ENCODE assay signal across 8 cellular contexts in genomic region chr2:74003494-74004211, GRCh38. TPM values are rescaled to one million over a fixed set of nuclear protein-coding genes. Genes with fewer than 3 reads are reported as not detected.
DNase-seq lines count a peak whose midpoint lies in the region; ATAC-seq and TF ChIP-seq lines count a peak whose summit lies in the region.

No MANE protein-coding gene starts in this region.

- H3K27me3 Mint-ChIP-seq in activated T-helper 1 cell treated with anti-CD3 and anti-CD28 coated beads, Interleukin-12 subunit alpha, Interleukin-12 subunit beta, Interleukin-2, Interleukin-4 antibody, amounts not matched to agents 30 ng/mL and 10 ng/mL and 1 ng/mL, durations not matched to agents 14 hours and 24 hours and 36 hours (ENCODE audit: insufficient read depth), result peaks cover 2% of the 10 kb centered on the region

- no peaks in the 10 kb centered on the region for H3K27me3 ChIP-seq in tibial artery

- intact Hi-C loops in activated T-helper 1 cell treated with anti-CD3 and anti-CD28 coated beads, Interleukin-12 subunit alpha, Interleukin-12 subunit beta, Interleukin-2, Interleukin-4 antibody, amounts not matched to agents 30 ng/mL and 10 ng/mL and 1 ng/mL, durations not matched to agents 14 hours and 24 hours and 36 hours (cut with micrococcal nuclease), result loop anchor here (2.0 to 5.0 kb wide), 4 partner anchors 29 to 195 kb away; partner anchors contain the start of genes BOLA3 and MTHFD2
- intact Hi-C loops in tibial artery (cut with DNase I; ENCODE audit: low total_unique reads), result loop anchor here (5.0 kb wide), 1 partner anchor 76 kb away; the partner anchor contains the start of gene DGUOK

- H3K4me3 ChIP-seq in tibial artery, result peak overlapping the region; percentile 60 to 66

- H3K27ac ChIP-seq in tibial artery, result peak overlapping the region; percentile 48 to 70

- no peak overlapping the region for H3K27ac Mint-ChIP-seq in activated T-helper 1 cell treated with anti-CD3 and anti-CD28 coated beads, Interleukin-12 subunit alpha, Interleukin-12 subunit beta, Interleukin-2, Interleukin-4 antibody, amounts not matched to agents 30 ng/mL and 10 ng/mL and 1 ng/mL, durations not matched to agents 14 hours and 24 hours and 36 hours

- H3K4me1 ChIP-seq in tibial artery, result peaks cover 0 to 59% (median 29%) of the 10 kb centered on the region in 4 donors

- no peaks in the 10 kb centered on the region for H3K36me3 ChIP-seq in tibial artery

- peaks cover 68% of the 10 kb centered on the region for H3K4me1 Mint-ChIP-seq in activated T-helper 1 cell treated with anti-CD3 and anti-CD28 coated beads, Interleukin-12 subunit alpha, Interleukin-12 subunit beta, Interleukin-2, Interleukin-4 antibody, amounts not matched to agents 30 ng/mL and 10 ng/mL and 1 ng/mL, durations not matched to agents 14 hours and 24 hours and 36 hours (ENCODE audit: low read depth)

- H3K4me3 Mint-ChIP-seq in activated T-helper 1 cell treated with anti-CD3 and anti-CD28 coated beads, Interleukin-12 subunit alpha, Interleukin-12 subunit beta, Interleukin-2, Interleukin-4 antibody, amounts not matched to agents 30 ng/mL and 10 ng/mL and 1 ng/mL, durations not matched to agents 14 hours and 24 hours and 36 hours, result peak overlapping the region; percentile 64

- no peak for TF ChIP-seq CTCF in tibial artery (IDR thresholded peaks at IDR 0.05)

- no peaks in the 10 kb centered on the region for H3K9me3 Mint-ChIP-seq in activated T-helper 1 cell treated with anti-CD3 and anti-CD28 coated beads, Interleukin-12 subunit alpha, Interleukin-12 subunit beta, Interleukin-2, Interleukin-4 antibody, amounts not matched to agents 30 ng/mL and 10 ng/mL and 1 ng/mL, durations not matched to agents 14 hours and 24 hours and 36 hours

- DNase-seq in activated CD8-positive, alpha-beta memory T cell treated with anti-CD3 and anti-CD28 coated beads, Interleukin-2, amount 50 U/mL, for 48 hours, result peak; percentile 44
- DNase-seq in activated CD8-positive, alpha-beta memory T cell treated with anti-CD3 and anti-CD28 coated beads for 24 hours, result no peak
- DNase-seq in activated T-helper 1 cell treated with anti-CD3 and anti-CD28 coated beads, Interleukin-12 subunit alpha, Interleukin-12 subunit beta, Interleukin-2, Interleukin-4 antibody, amounts not matched to agents 30 ng/mL and 10 ng/mL and 1 ng/mL, durations not matched to agents 14 hours and 24 hours and 36 hours (ENCODE audit: low spot score), result no peak
- DNase-seq in hippocampal formation (lab: John Stamatoyannopoulos, UW) (peak; percentile 29 to 32), tibial artery (peak in 1 of 2 donors; percentile 86), NCI-H2029 (lab: John Stamatoyannopoulos, UW) (no peak), SK-N-DZ (ENCODE audit: low spot score) (no peak)

- ATAC-seq in HG03520 (IDR thresholded peaks at IDR 0.05; ENCODE audit: unreplicated experiment), result no peak

- H3K36me3 Mint-ChIP-seq in activated T-helper 1 cell treated with anti-CD3 and anti-CD28 coated beads, Interleukin-12 subunit alpha, Interleukin-12 subunit beta, Interleukin-2, Interleukin-4 antibody, amounts not matched to agents 30 ng/mL and 10 ng/mL and 1 ng/mL, durations not matched to agents 14 hours and 24 hours and 36 hours (ENCODE audit: low read depth), result peaks cover 9% of the 10 kb centered on the region

- H3K9me3 ChIP-seq in tibial artery, result no peaks in the 10 kb centered on the region

RNA-seq across cellular contexts. Expression of gene TET3, which starts 18.9 kb away (rescaled TPM):
- 19.2 and 20.5 TPM in 2 replicates for total RNA-seq in activated T-helper 1 cell treated with anti-CD3 and anti-CD28 coated beads, Interleukin-12 subunit alpha, Interleukin-12 subunit beta, Interleukin-2, Interleukin-4 antibody, amounts not matched to agents 30 ng/mL and 10 ng/mL and 1 ng/mL, durations not matched to agents 14 hours and 24 hours and 36 hours
- 7.4 and 8.5 TPM in 2 replicates for polyA plus RNA-seq in SK-N-DZ (2014; cell fraction: cytosol; rRNA removed)
- 6.7 and 12.0 TPM in 2 replicates for polyA plus RNA-seq in SK-N-DZ (2014; cell fraction: nucleus; rRNA removed)

Comparison
In these comparisons a context has a peak if more than half of its experiments do, and no peak if none do; other contexts are left out.
1. DNase-seq: peak in activated CD8-positive, alpha-beta memory T cell treated with anti-CD3 and anti-CD28 coated beads, Interleukin-2, amount 50 U/mL, for 48 hours (single experiment) and hippocampal formation (2 of 2); none in activated CD8-positive, alpha-beta memory T cell treated with anti-CD3 and anti-CD28 coated beads for 24 hours (single experiment), activated T-helper 1 cell treated with anti-CD3 and anti-CD28 coated beads, Interleukin-12 subunit alpha, Interleukin-12 subunit beta, Interleukin-2, Interleukin-4 antibody, amounts not matched to agents 30 ng/mL and 10 ng/mL and 1 ng/mL, durations not matched to agents 14 hours and 24 hours and 36 hours (single experiment), NCI-H2029 (single experiment) and SK-N-DZ (single experiment).